ENCODE assay signal across 8 cellular contexts in the genomic region with DNA sequence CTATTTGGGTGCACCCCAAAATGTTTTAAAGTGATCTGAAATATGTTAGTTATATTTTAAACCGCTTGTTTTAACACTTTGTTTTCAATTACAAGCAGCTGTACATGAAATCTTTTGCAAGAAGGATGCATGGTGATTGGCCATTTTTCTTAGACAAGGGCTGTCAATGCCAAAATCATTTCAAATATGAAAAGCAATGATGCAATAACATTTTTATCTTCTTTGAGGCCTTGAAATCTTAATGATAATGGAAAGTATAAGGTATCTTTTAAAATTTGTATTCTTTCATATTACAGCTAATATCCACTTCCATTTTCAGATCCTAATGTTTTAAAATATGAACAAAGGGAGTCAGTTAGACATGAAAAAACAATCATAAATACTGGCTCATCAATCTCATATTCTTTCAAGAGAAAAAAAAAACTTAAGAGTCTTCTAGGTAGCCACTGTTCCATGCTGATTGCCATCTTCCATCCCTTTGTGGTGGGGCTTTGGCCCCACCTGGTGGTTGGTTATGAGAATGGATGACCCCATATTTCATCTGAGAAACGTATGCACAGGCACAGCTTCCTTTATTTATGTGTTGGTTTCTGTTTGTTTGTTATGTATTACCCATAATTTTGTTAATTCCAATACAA.
DNase-seq lines count a peak whose midpoint lies in the region; ATAC-seq and TF ChIP-seq lines count a peak whose summit lies in the region.

No MANE protein-coding gene starts in this region.

- TF ChIP-seq RAD21 in liver (IDR thresholded peaks at IDR 0.05), result peak; percentile 78 to 84

- TF ChIP-seq CTCF in liver (IDR thresholded peaks at IDR 0.05; ENCODE audit: low read depth, low read length, missing input control), result peak; percentile 53

- H3K27me3 ChIP-seq in liver (ENCODE audit: control insufficient read depth in 4 of 4, insufficient read depth in 4 of 4, low read length in 3 of 4), result no peaks in the 10 kb centered on the region

- no peak overlapping the region for H3K27ac ChIP-seq in liver (ENCODE audit: low read depth in 1 of 2, low read length in 2 of 2)

- H3K9me3 ChIP-seq in liver (ENCODE audit: control insufficient read depth in 4 of 4, low read length in 3 of 4), result no peaks in the 10 kb centered on the region

- H3K4me3 ChIP-seq in liver (ENCODE audit: low read depth in 1 of 3, low read length in 3 of 3), result no peak overlapping the region

- DNase-seq in activated T-cell treated with anti-CD3 and anti-CD28 coated beads for 24 hours (ENCODE audit: low read depth) (peak; percentile 10), NCI-H82 (lab: John Stamatoyannopoulos, UW) (peak; percentile 88), brain pericyte (ENCODE audit: low read depth, low spot score) (peak; percentile 2), amniotic stem cell (lab: John Stamatoyannopoulos, UW) (no peak)
- no peak for DNase-seq in activated T-cell treated with anti-CD3 and anti-CD28 coated beads, Interleukin-2, amount 50 U/mL, for 1 hour

- H3K9ac ChIP-seq in liver (ENCODE audit: low read depth in 1 of 2, low read length in 2 of 2), result no peak overlapping the region

- no peaks in the 10 kb centered on the region for H3K36me3 ChIP-seq in liver (ENCODE audit: control insufficient read depth in 4 of 4, insufficient read depth in 3 of 4, low read depth in 1 of 4, low read length in 3 of 4)

- ATAC-seq in GM21367 (IDR thresholded peaks at IDR 0.05; ENCODE audit: unreplicated experiment) (peak; percentile 98), HG03520 (IDR thresholded peaks at IDR 0.05; ENCODE audit: unreplicated experiment) (peak; percentile 99)

- no peaks in the 10 kb centered on the region for H3K4me1 ChIP-seq in liver (ENCODE audit: control insufficient read depth in 4 of 4, insufficient read depth in 4 of 4, low read length in 3 of 4)

- WGBS in liver, result 40% methylated on average over 2 of the region's 2 CpGs

TF ChIP-seq in liver, 16 proteins besides CTCF, POLR2A, EP300 and RAD21:
- TF ChIP-seq EGR1 (IDR thresholded peaks at IDR 0.05; ENCODE audit: low read depth in 2 of 2) (no peak), GABPA (IDR thresholded peaks at IDR 0.05 in 1 of 2, conservative IDR thresholded peaks at IDR 0.05 in 1 of 2) (no peak), NR2F2 (IDR thresholded peaks at IDR 0.05) (no peak), MAX (IDR thresholded peaks at IDR 0.05) (no peak), RXRA (IDR thresholded peaks at IDR 0.05) (no peak), SP1 (IDR thresholded peaks at IDR 0.05) (no peak)
- TF ChIP-seq, protein P1, sequence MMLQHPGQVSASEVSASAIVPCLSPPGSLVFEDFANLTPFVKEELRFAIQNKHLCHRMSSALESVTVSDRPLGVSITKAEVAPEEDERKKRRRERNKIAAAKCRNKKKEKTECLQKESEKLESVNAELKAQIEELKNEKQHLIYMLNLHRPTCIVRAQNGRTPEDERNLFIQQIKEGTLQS (IDR thresholded peaks at IDR 0.05), result no peak
- TF ChIP-seq, protein P2, sequence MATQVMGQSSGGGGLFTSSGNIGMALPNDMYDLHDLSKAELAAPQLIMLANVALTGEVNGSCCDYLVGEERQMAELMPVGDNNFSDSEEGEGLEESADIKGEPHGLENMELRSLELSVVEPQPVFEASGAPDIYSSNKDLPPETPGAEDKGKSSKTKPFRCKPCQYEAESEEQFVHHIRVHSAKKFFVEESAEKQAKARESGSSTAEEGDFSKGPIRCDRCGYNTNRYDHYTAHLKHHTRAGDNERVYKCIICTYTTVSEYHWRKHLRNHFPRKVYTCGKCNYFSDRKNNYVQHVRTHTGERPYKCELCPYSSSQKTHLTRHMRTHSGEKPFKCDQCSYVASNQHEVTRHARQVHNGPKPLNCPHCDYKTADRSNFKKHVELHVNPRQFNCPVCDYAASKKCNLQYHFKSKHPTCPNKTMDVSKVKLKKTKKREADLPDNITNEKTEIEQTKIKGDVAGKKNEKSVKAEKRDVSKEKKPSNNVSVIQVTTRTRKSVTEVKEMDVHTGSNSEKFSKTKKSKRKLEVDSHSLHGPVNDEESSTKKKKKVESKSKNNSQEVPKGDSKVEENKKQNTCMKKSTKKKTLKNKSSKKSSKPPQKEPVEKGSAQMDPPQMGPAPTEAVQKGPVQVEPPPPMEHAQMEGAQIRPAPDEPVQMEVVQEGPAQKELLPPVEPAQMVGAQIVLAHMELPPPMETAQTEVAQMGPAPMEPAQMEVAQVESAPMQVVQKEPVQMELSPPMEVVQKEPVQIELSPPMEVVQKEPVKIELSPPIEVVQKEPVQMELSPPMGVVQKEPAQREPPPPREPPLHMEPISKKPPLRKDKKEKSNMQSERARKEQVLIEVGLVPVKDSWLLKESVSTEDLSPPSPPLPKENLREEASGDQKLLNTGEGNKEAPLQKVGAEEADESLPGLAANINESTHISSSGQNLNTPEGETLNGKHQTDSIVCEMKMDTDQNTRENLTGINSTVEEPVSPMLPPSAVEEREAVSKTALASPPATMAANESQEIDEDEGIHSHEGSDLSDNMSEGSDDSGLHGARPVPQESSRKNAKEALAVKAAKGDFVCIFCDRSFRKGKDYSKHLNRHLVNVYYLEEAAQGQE (IDR thresholded peaks at IDR 0.05), result no peak

Comparison
In these comparisons a context has a peak if more than half of its experiments do, and no peak if none do; other contexts are left out.
1. DNase-seq: peak in activated T-cell treated with anti-CD3 and anti-CD28 coated beads for 24 hours (single experiment), NCI-H82 (single experiment) and brain pericyte (single experiment); none in activated T-cell treated with anti-CD3 and anti-CD28 coated beads, Interleukin-2, amount 50 U/mL, for 1 hour (single experiment) and amniotic stem cell (single experiment).